ENCODE assay signal across 8 cellular contexts in genomic region chr11:72676874-72677341, GRCh38. TPM values are rescaled to one million over a fixed set of nuclear protein-coding genes. Genes with fewer than 3 reads are reported as not detected.
DNase-seq lines count a peak whose midpoint lies in the region; ATAC-seq and TF ChIP-seq lines count a peak whose summit lies in the region.

No MANE protein-coding gene starts in this region.

- no peaks in the 10 kb centered on the region for H3K9me2 ChIP-seq in hepatocyte (replicated peaks; ENCODE audit: insufficient read depth)

- H3K9me3 ChIP-seq in hepatocyte (ENCODE audit: low read depth) = no peaks in the 10 kb centered on the region

- no peaks in the 10 kb centered on the region for H3K36me3 ChIP-seq in hepatocyte (replicated peaks; ENCODE audit: insufficient read depth, low read depth)

- no peak overlapping the region for H3K27ac ChIP-seq in hepatocyte

- H3K4me2 ChIP-seq in hepatocyte = peak overlapping the region; percentile 33

- no peak overlapping the region for H3K4me3 ChIP-seq in hepatocyte

- DNase-seq in GM13976 (ENCODE audit: low spot score) (peak; percentile 82), RKO (ENCODE audit: low spot score) (peak; percentile 23), hepatocyte (ENCODE audit: low spot score) (peak; percentile 86), COR-L47 (lab: John Stamatoyannopoulos, UW) (no peak)
- peak in 3 of 4 experiments; percentile 36 to 74 (median 53) for DNase-seq in activated naive CD4-positive, alpha-beta T cell (lab: John Stamatoyannopoulos, UW)
- peak; percentile 35 to 58 (median 49) for DNase-seq in stimulated activated CD4-positive, alpha-beta T cell treated with anti-CD3 and anti-CD28 coated beads, Interleukin-1b, Interleukin-23, amount 100 ng/mL, for 24 hours (ENCODE audit: low read depth in 4 of 4, low spot score in 1 of 4)

- no peaks in the 10 kb centered on the region for H3K4me1 ChIP-seq in hepatocyte (ENCODE audit: insufficient read depth)

- ATAC-seq in GM18520 (IDR thresholded peaks at IDR 0.05; ENCODE audit: unreplicated experiment) = no peak
- no peak for ATAC-seq in HG03139 (IDR thresholded peaks at IDR 0.05; ENCODE audit: unreplicated experiment)

- peaks cover 77% of the 10 kb centered on the region for H3K27me3 ChIP-seq in hepatocyte

- WGBS in hepatocyte (ENCODE audit: low lambda C conversion rate, missing lambda C conversion rate) = 3% methylated on average over 29 of the region's 30 CpGs

- H3K79me2 ChIP-seq in hepatocyte = no peaks in the 10 kb centered on the region

- no peak overlapping the region for H2AFZ ChIP-seq in hepatocyte

- TF ChIP-seq CTCF in GM13976 (IDR thresholded peaks at IDR 0.05; ENCODE audit: borderline replicate concordance, control extremely low read depth, extremely low read depth, insufficient read depth, missing control alignments) = no peak
- TF ChIP-seq CTCF in hepatocyte (IDR thresholded peaks at IDR 0.05; ENCODE audit: poor library complexity) = no peak

- in situ Hi-C loops in GM13976 (cut with MboI; ENCODE audit: low sequenced_read_pairs, unreplicated experiment) = no loop called here

- no peaks in the 10 kb centered on the region for H4K20me1 ChIP-seq in hepatocyte (ENCODE audit: insufficient read depth, poor library complexity, severe bottlenecking)

RNA-seq across cellular contexts. Expression of gene PDE2A, which starts 2.7 kb away (rescaled TPM):
- 2.2 and 3.5 TPM in 2 replicates for total RNA-seq in hepatocyte
- 0.60 and 1.1 TPM in 2 replicates for polyA plus RNA-seq in hepatocyte
